12 cellular contexts compared by ENCODE assay signal in genomic region chr14:99752486-99753121, GRCh38. TPM values are rescaled to one million over a fixed set of nuclear protein-coding genes. Genes with fewer than 3 reads are reported as not detected.
DNase-seq lines count a peak whose midpoint lies in the region; ATAC-seq, FAIRE-seq and TF ChIP-seq lines count a peak whose summit lies in the region.
"Had no signal": no experiment of that assay in that cellular context is flagged by ENCODE, and none has a peak within 500 bp of the region (broad histone marks: within the 10 kb centered on the region; RNA-seq: fewer than 3 reads in every experiment).

No MANE protein-coding gene starts in this region.

- H3K9ac ChIP-seq in Karpas-422 (ENCODE audit: low read length) = no peak overlapping the region

- peaks cover 6% of the 10 kb centered on the region for H3K4me1 Mint-ChIP-seq in activated CD4-positive, alpha-beta T cell treated with anti-CD3 and anti-CD28 coated beads for 36 hours

- ATAC-seq in activated CD4-positive, alpha-beta T cell treated with anti-CD3 and anti-CD28 coated beads for 36 hours = no peak
- ATAC-seq: stimulated activated naive CD8-positive, alpha-beta T cell treated with anti-CD3 and anti-CD28 coated beads, Interleukin-15, amount 100 ng/mL, for 72 hours had no signal

- CTCF ChIA-PET in activated CD4-positive, alpha-beta T cell treated with anti-CD3 and anti-CD28 coated beads for 36 hours (lab: Charles Lee) = interaction anchor here (0.6 to 1.3 kb wide), 5 partner anchors 19 to 387 kb away, joined by 3 to 5 read pairs (median 4); no protein-coding TSS in a partner anchor

- H3K79me2 ChIP-seq in Karpas-422 (ENCODE audit: low read length) = no peaks in the 10 kb centered on the region

- H3K36me3 ChIP-seq in tibial nerve (no peaks in the 10 kb centered on the region), Karpas-422 (ENCODE audit: insufficient read depth, low read length) (no peaks in the 10 kb centered on the region)
- H3K36me3 ChIP-seq: prostate gland had no signal

- TF ChIP-seq POLR2A in tibial nerve (IDR thresholded peaks at IDR 0.05) = no peak

- intact Hi-C loops in activated CD4-positive, alpha-beta T cell treated with anti-CD3 and anti-CD28 coated beads for 36 hours (cut with DNase I, micrococcal nuclease) = no loop called here

- H3K27me3 ChIP-seq in tibial nerve = no peaks in the 10 kb centered on the region
- peaks cover 3% of the 10 kb centered on the region; the same call in 1 of the 2 replicates for H3K27me3 ChIP-seq in Karpas-422 (ENCODE audit: low read length)

- H3K4me3 ChIP-seq in tibial nerve (no peak overlapping the region), Karpas-422 (ENCODE audit: low read length) (no peak overlapping the region)
- H3K4me3 ChIP-seq: prostate gland had no signal

- no peak overlapping the region for H3K4me3 Mint-ChIP-seq in activated CD4-positive, alpha-beta T cell treated with anti-CD3 and anti-CD28 coated beads for 36 hours
- H3K4me3 Mint-ChIP-seq: stimulated activated naive CD8-positive, alpha-beta T cell treated with anti-CD3 and anti-CD28 coated beads, Interleukin-15, amount 100 ng/mL, for 72 hours had no signal

- TF ChIP-seq CTCF in tibial nerve (IDR thresholded peaks at IDR 0.05) = no peak

- no peaks in the 10 kb centered on the region for H3K36me3 Mint-ChIP-seq in activated CD4-positive, alpha-beta T cell treated with anti-CD3 and anti-CD28 coated beads for 36 hours (ENCODE audit: low read depth)

- H3K9me2 ChIP-seq in Karpas-422 (replicated peaks; ENCODE audit: insufficient read depth, low read length) = no peaks in the 10 kb centered on the region

- 45 to 47% methylated on average over 9 of the region's 9 CpGs for WGBS in tibial nerve, 2 donors

- peaks cover 26% of the 10 kb centered on the region for H3K27me3 Mint-ChIP-seq in activated CD4-positive, alpha-beta T cell treated with anti-CD3 and anti-CD28 coated beads for 36 hours

- H3K27ac Mint-ChIP-seq in activated CD4-positive, alpha-beta T cell treated with anti-CD3 and anti-CD28 coated beads for 36 hours = no peak overlapping the region
- H3K27ac Mint-ChIP-seq: stimulated activated naive CD8-positive, alpha-beta T cell treated with anti-CD3 and anti-CD28 coated beads, Interleukin-15, amount 100 ng/mL, for 72 hours had no signal

- no peak overlapping the region for H3K4me2 ChIP-seq in Karpas-422 (ENCODE audit: low read depth, low read length, poor library complexity, severe bottlenecking)

- no peaks in the 10 kb centered on the region for H3K9me3 Mint-ChIP-seq in activated CD4-positive, alpha-beta T cell treated with anti-CD3 and anti-CD28 coated beads for 36 hours (ENCODE audit: low read depth)
- H3K9me3 Mint-ChIP-seq: stimulated activated naive CD8-positive, alpha-beta T cell treated with anti-CD3 and anti-CD28 coated beads, Interleukin-15, amount 100 ng/mL, for 72 hours had no signal

- no peaks in the 10 kb centered on the region for H3K9me3 ChIP-seq in tibial nerve
- no peaks in the 10 kb centered on the region for H3K9me3 ChIP-seq in Karpas-422 (ENCODE audit: low read length)
- H3K9me3 ChIP-seq: prostate gland had no signal

- peak; percentile 4 for FAIRE-seq in HTR-8/SVneo (lab: Jason Lieb, UNC)
- FAIRE-seq: frontal cortex, H54 had no signal

- H3K27ac ChIP-seq in tibial nerve (peak overlapping the region in 3 of 4 donors; percentile 58 to 80 (median 64)), Karpas-422 (ENCODE audit: low read length) (no peak overlapping the region)

- peak; percentile 70 for DNase-seq in HTR-8/SVneo (ENCODE audit: insufficient read length, low spot score)
- DNase-seq in astrocyte of the hippocampus (ENCODE audit: low read depth, low spot score) = peak; percentile 85
- peak; percentile 79 for DNase-seq in islet precursor cell
- no peak for DNase-seq in tibial nerve (ENCODE audit: low spot score in 2 of 2)
- no peak for DNase-seq in Karpas-422
- no peak for DNase-seq in NCI-H1930 (lab: John Stamatoyannopoulos, UW)
- DNase-seq in SHP77 treated with DMSO at 0.1 percent for 48 hours (lab: John Stamatoyannopoulos, UW) = no peak
- DNase-seq in activated CD4-positive, alpha-beta T cell treated with anti-CD3 and anti-CD28 coated beads for 36 hours = no peak
- DNase-seq: stimulated activated naive CD8-positive, alpha-beta T cell treated with anti-CD3 and anti-CD28 coated beads, Interleukin-15, amount 100 ng/mL, for 72 hours had no signal

- H4K20me1 ChIP-seq in Karpas-422 (ENCODE audit: insufficient read depth, low read depth, low read length) = no peaks in the 10 kb centered on the region; the same call in 1 of the 2 replicates

- peaks cover 0 to 66% (median 40%) of the 10 kb centered on the region in 4 donors for H3K4me1 ChIP-seq in tibial nerve
- H3K4me1 ChIP-seq in Karpas-422 (ENCODE audit: low read length) = 0 out of 2 replicates have a peak, but pooled peaks cover 2% of the 10 kb centered on the region
- H3K4me1 ChIP-seq: prostate gland had no signal

- no peak overlapping the region for H2AFZ ChIP-seq in Karpas-422 (ENCODE audit: low read length)

- POLR2A ChIA-PET in activated CD4-positive, alpha-beta T cell treated with anti-CD3 and anti-CD28 coated beads for 36 hours (lab: Charles Lee) = interaction anchor here (0.7 kb wide), 1 partner anchor 47 kb away, joined by 5 read pairs; no protein-coding TSS in a partner anchor

- TF ChIP-seq EP300 in tibial nerve (IDR thresholded peaks at IDR 0.05) = no peak

RNA-seq across cellular contexts. Expression of gene EML1, which starts 40.6 kb away (rescaled TPM):
- 10 to 100 TPM; 32.4 to 82.8 (median 55.2) TPM for total RNA-seq in tibial nerve
- not detected in 2 replicates for total RNA-seq in Karpas-422 (2014; rRNA removed; shearing (Covaris generic); ENCODE audit: low replicate concordance)
- 1 to 10 TPM; 1.7 TPM for total RNA-seq in activated CD4-positive, alpha-beta T cell treated with anti-CD3 and anti-CD28 coated beads for 36 hours

Comparison
In these comparisons a context has a peak if more than half of its experiments do, and no peak if none do; other contexts are left out.
1. DNase-seq: peak in HTR-8/SVneo (single experiment), astrocyte of the hippocampus (single experiment) and islet precursor cell (single experiment); none in tibial nerve (0 of 2), Karpas-422 (single experiment), NCI-H1930 (0 of 2), SHP77 treated with DMSO at 0.1 percent for 48 hours (single experiment) and activated CD4-positive, alpha-beta T cell treated with anti-CD3 and anti-CD28 coated beads for 36 hours (single experiment).
2. RNA of gene EML1, which starts 40.6 kb away (total RNA-seq): 32.4 to 82.8 TPM in tibial nerve; 1.7 TPM in activated CD4-positive, alpha-beta T cell treated with anti-CD3 and anti-CD28 coated beads for 36 hours and not detected in Karpas-422; every median in the first group is over 10 times any median in the second.